ENCODE assay signal across 1 cellular context in the genomic region with DNA sequence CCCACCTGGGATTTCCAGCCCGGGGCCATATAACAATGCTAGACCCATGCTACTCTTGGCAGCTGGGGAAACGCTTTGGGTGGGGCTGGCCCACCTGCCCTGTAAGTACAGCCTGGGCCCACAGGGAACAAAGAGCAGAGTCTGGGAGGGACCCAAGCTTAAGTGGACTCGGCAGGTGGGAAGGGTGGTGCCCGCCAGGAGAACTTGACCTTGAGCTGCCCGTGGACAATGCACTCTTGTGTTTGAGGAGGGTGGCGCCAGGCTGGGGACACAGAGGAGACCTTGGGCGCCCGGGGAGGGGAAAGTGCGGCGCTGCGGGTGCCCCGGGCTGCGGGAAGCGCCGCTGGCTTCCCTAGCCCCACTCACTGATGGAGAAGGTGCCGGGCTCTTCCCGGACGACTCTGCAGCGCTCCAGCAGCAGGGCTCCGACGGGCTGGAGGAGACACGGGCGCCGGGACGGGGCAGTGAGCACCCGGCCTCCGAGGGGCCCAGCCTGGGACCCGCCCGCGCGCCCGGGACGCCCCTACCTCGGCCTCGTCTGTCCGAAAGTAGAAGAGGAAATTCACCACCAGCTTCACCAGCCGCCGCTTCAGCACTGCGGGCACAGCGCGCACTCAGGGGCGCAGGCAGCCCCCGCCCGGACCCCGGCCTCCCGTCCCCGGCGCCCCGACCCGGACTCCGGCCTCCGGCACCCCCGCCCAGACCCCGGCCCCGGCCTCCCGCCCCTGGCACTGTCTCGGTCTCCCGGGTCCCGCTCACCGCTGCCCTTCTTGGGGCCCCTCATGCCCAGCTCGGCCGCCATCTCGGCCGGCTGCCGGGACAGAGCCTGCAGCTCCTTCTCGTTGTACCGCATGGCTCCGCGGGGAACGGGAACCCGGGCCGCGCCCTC.
TF ChIP-seq lines count a peak whose summit lies in the region.

No MANE protein-coding gene starts in this region.

TF ChIP-seq in HepG2, 621 proteins besides CTCF, POLR2A, EP300 and RAD21 (continued from another document):
- TF ChIP-seq, protein P1, sequence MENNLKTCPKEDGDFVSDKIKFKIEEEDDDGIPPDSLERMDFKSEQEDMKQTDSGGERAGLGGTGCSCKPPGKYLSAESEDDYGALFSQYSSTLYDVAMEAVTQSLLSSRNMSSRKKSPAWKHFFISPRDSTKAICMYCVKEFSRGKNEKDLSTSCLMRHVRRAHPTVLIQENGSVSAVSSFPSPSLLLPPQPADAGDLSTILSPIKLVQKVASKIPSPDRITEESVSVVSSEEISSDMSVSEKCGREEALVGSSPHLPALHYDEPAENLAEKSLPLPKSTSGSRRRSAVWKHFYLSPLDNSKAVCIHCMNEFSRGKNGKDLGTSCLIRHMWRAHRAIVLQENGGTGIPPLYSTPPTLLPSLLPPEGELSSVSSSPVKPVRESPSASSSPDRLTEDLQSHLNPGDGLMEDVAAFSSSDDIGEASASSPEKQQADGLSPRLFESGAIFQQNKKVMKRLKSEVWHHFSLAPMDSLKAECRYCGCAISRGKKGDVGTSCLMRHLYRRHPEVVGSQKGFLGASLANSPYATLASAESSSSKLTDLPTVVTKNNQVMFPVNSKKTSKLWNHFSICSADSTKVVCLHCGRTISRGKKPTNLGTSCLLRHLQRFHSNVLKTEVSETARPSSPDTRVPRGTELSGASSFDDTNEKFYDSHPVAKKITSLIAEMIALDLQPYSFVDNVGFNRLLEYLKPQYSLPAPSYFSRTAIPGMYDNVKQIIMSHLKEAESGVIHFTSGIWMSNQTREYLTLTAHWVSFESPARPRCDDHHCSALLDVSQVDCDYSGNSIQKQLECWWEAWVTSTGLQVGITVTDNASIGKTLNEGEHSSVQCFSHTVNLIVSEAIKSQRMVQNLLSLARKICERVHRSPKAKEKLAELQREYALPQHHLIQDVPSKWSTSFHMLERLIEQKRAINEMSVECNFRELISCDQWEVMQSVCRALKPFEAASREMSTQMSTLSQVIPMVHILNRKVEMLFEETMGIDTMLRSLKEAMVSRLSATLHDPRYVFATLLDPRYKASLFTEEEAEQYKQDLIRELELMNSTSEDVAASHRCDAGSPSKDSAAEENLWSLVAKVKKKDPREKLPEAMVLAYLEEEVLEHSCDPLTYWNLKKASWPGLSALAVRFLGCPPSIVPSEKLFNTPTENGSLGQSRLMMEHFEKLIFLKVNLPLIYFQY (CRISPR knock-in tag; IDR thresholded peaks at IDR 0.05; ENCODE audit: borderline replicate concordance) = no peak
- TF ChIP-seq, protein P2, sequence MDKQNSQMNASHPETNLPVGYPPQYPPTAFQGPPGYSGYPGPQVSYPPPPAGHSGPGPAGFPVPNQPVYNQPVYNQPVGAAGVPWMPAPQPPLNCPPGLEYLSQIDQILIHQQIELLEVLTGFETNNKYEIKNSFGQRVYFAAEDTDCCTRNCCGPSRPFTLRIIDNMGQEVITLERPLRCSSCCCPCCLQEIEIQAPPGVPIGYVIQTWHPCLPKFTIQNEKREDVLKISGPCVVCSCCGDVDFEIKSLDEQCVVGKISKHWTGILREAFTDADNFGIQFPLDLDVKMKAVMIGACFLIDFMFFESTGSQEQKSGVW (CRISPR knock-in tag; IDR thresholded peaks at IDR 0.05; ENCODE audit: borderline replicate concordance) = no peak
- peak; percentile 32; the same call in 1 of the 2 replicates for TF ChIP-seq THAP11 (CRISPR knock-in tag; IDR thresholded peaks at IDR 0.05)
- no peak for TF ChIP-seq IRX3 (CRISPR knock-in tag; IDR thresholded peaks at IDR 0.05; ENCODE audit: borderline replicate concordance, low read depth)
- TF ChIP-seq, protein P3, sequence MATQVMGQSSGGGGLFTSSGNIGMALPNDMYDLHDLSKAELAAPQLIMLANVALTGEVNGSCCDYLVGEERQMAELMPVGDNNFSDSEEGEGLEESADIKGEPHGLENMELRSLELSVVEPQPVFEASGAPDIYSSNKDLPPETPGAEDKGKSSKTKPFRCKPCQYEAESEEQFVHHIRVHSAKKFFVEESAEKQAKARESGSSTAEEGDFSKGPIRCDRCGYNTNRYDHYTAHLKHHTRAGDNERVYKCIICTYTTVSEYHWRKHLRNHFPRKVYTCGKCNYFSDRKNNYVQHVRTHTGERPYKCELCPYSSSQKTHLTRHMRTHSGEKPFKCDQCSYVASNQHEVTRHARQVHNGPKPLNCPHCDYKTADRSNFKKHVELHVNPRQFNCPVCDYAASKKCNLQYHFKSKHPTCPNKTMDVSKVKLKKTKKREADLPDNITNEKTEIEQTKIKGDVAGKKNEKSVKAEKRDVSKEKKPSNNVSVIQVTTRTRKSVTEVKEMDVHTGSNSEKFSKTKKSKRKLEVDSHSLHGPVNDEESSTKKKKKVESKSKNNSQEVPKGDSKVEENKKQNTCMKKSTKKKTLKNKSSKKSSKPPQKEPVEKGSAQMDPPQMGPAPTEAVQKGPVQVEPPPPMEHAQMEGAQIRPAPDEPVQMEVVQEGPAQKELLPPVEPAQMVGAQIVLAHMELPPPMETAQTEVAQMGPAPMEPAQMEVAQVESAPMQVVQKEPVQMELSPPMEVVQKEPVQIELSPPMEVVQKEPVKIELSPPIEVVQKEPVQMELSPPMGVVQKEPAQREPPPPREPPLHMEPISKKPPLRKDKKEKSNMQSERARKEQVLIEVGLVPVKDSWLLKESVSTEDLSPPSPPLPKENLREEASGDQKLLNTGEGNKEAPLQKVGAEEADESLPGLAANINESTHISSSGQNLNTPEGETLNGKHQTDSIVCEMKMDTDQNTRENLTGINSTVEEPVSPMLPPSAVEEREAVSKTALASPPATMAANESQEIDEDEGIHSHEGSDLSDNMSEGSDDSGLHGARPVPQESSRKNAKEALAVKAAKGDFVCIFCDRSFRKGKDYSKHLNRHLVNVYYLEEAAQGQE (IDR thresholded peaks at IDR 0.05; ENCODE audit: borderline replicate concordance in 1 of 2, low read depth in 1 of 2, low read length in 2 of 2) = no peak; a peak in 1 of 4 replicates
- no peak for TF ChIP-seq ZNF839 (CRISPR knock-in tag; IDR thresholded peaks at IDR 0.05; ENCODE audit: borderline replicate concordance)
- TF ChIP-seq, protein P4, sequence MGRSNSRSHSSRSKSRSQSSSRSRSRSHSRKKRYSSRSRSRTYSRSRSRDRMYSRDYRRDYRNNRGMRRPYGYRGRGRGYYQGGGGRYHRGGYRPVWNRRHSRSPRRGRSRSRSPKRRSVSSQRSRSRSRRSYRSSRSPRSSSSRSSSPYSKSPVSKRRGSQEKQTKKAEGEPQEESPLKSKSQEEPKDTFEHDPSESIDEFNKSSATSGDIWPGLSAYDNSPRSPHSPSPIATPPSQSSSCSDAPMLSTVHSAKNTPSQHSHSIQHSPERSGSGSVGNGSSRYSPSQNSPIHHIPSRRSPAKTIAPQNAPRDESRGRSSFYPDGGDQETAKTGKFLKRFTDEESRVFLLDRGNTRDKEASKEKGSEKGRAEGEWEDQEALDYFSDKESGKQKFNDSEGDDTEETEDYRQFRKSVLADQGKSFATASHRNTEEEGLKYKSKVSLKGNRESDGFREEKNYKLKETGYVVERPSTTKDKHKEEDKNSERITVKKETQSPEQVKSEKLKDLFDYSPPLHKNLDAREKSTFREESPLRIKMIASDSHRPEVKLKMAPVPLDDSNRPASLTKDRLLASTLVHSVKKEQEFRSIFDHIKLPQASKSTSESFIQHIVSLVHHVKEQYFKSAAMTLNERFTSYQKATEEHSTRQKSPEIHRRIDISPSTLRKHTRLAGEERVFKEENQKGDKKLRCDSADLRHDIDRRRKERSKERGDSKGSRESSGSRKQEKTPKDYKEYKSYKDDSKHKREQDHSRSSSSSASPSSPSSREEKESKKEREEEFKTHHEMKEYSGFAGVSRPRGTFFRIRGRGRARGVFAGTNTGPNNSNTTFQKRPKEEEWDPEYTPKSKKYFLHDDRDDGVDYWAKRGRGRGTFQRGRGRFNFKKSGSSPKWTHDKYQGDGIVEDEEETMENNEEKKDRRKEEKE (IDR thresholded peaks at IDR 0.05) = no peak
- TF ChIP-seq ETV6 (CRISPR knock-in tag; conservative IDR thresholded peaks at IDR 0.05) = no peak
- no peak for TF ChIP-seq ZSCAN22 (CRISPR knock-in tag; IDR thresholded peaks at IDR 0.05)
- TF ChIP-seq, protein P5, sequence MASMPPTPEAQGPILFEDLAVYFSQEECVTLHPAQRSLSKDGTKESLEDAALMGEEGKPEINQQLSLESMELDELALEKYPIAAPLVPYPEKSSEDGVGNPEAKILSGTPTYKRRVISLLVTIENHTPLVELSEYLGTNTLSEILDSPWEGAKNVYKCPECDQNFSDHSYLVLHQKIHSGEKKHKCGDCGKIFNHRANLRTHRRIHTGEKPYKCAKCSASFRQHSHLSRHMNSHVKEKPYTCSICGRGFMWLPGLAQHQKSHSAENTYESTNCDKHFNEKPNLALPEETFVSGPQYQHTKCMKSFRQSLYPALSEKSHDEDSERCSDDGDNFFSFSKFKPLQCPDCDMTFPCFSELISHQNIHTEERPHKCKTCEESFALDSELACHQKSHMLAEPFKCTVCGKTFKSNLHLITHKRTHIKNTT (CRISPR knock-in tag; IDR thresholded peaks at IDR 0.05) = no peak
- no peak for TF ChIP-seq ZNF605 (CRISPR knock-in tag; IDR thresholded peaks at IDR 0.05)
- TF ChIP-seq MTF2 (CRISPR knock-in tag; IDR thresholded peaks at IDR 0.05; ENCODE audit: borderline replicate concordance) = no peak
- TF ChIP-seq ZNF138 (CRISPR knock-in tag; IDR thresholded peaks at IDR 0.05; ENCODE audit: low read depth) = no peak
- TF ChIP-seq NONO (IDR thresholded peaks at IDR 0.05) = no peak
- TF ChIP-seq NONO (CRISPR knock-in tag; conservative IDR thresholded peaks at IDR 0.05) = peak; percentile 73
- TF ChIP-seq ZNF550 (CRISPR knock-in tag; IDR thresholded peaks at IDR 0.05; ENCODE audit: borderline replicate concordance) = no peak
- TF ChIP-seq IKZF5 (CRISPR knock-in tag; IDR thresholded peaks at IDR 0.05) = no peak
- TF ChIP-seq SMAD9 (CRISPR knock-in tag; IDR thresholded peaks at IDR 0.05) = no peak
- no peak for TF ChIP-seq ZMAT3 (CRISPR knock-in tag; conservative IDR thresholded peaks at IDR 0.05)
- TF ChIP-seq ZBTB33 (CRISPR knock-in tag; IDR thresholded peaks at IDR 0.05) = no peak
- no peak for TF ChIP-seq ZNF558 (CRISPR knock-in tag; IDR thresholded peaks at IDR 0.05; ENCODE audit: borderline replicate concordance)
- no peak for TF ChIP-seq MAF1 (CRISPR knock-in tag; IDR thresholded peaks at IDR 0.05; ENCODE audit: borderline replicate concordance)
- no peak for TF ChIP-seq AHDC1 (CRISPR knock-in tag; IDR thresholded peaks at IDR 0.05; ENCODE audit: borderline replicate concordance)
- no peak for TF ChIP-seq MTF1 (CRISPR knock-in tag; IDR thresholded peaks at IDR 0.05)
- peak; percentile 66; the same call in 1 of the 2 replicates for TF ChIP-seq KLF6 (CRISPR knock-in tag; IDR thresholded peaks at IDR 0.05)
- no peak for TF ChIP-seq MXD1 (CRISPR knock-in tag; IDR thresholded peaks at IDR 0.05)
- TF ChIP-seq PITX1 (CRISPR knock-in tag; IDR thresholded peaks at IDR 0.05) = peak; percentile 52; the same call in 1 of the 2 replicates
- no peak for TF ChIP-seq ADNP (CRISPR knock-in tag; IDR thresholded peaks at IDR 0.05)
- TF ChIP-seq ZNF207 (IDR thresholded peaks at IDR 0.05; ENCODE audit: borderline replicate concordance) = no peak
- no peak for TF ChIP-seq ZNF598 (CRISPR knock-in tag; IDR thresholded peaks at IDR 0.05; ENCODE audit: borderline replicate concordance)
TF ChIP-seq in HepG2: peak in this region for 118.
